ENCODE assay signal across 8 cellular contexts in the genomic region with DNA sequence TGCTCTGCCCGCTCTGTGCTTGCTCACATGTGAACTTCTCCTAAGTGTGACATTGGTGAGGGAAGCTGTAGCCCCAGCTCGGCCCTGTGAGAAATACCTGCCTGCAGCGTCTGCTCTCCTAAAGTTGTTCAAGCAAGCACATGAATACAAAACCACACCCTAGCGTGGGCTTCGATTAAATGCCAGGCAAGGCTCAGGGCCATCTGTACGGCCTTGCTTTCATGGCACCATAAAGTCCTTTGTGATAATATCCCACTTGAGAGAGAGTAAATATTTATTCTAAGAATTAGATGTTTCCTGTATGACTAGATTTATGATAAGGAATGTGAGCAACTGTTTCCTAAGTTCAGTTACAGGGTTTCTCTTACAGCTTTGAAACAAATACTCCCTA.
DNase-seq lines count a peak whose midpoint lies in the region; ATAC-seq lines count a peak whose summit lies in the region.

No MANE protein-coding gene starts in this region.

- DNase-seq in COLO829 (ENCODE audit: low spot score): peak; percentile 60
- DNase-seq in NCI-H2029 (lab: John Stamatoyannopoulos, UW): peak; percentile 83
- no peak for DNase-seq in activated naive CD4-positive, alpha-beta T cell treated with anti-CD3 and anti-CD28 coated beads, Interleukin-2, amount 50 U/mL, for 72 hours (ENCODE audit: low spot score in 2 of 2)
- DNase-seq in inferior parietal cortex (ENCODE audit: extremely low spot score): no peak

- ATAC-seq in activated naive CD4-positive, alpha-beta T cell treated with anti-CD3 and anti-CD28 coated beads, Interleukin-2, amount 50 U/mL, for 72 hours: peak; percentile 75 to 77
- ATAC-seq in GM18861 (IDR thresholded peaks at IDR 0.05; ENCODE audit: unreplicated experiment) (no peak), GM19395 (IDR thresholded peaks at IDR 0.05; ENCODE audit: unreplicated experiment) (no peak)

- no peaks in the 10 kb centered on the region for H3K9me3 Mint-ChIP-seq in activated naive CD4-positive, alpha-beta T cell treated with anti-CD3 and anti-CD28 coated beads, Interleukin-2, amount 50 U/mL, for 72 hours

- peak overlapping the region; percentile 49 for H3K27ac ChIP-seq in layer of hippocampus (ENCODE audit: low read depth, low read length)
- H3K27ac ChIP-seq in temporal lobe (ENCODE audit: low read depth, low read length): peak overlapping the region; percentile 69

- no peaks in the 10 kb centered on the region for H3K27me3 ChIP-seq in layer of hippocampus (ENCODE audit: control insufficient read depth, insufficient read depth, low read length)

- peak overlapping the region; percentile 88 to 91 for H3K27ac Mint-ChIP-seq in activated naive CD4-positive, alpha-beta T cell treated with anti-CD3 and anti-CD28 coated beads, Interleukin-2, amount 50 U/mL, for 72 hours

- peaks cover 4 to 24% of the 10 kb centered on the region in 2 donors for H3K36me3 Mint-ChIP-seq in activated naive CD4-positive, alpha-beta T cell treated with anti-CD3 and anti-CD28 coated beads, Interleukin-2, amount 50 U/mL, for 72 hours

Comparison
In these comparisons a context has a peak if more than half of its experiments do, and no peak if none do; other contexts are left out.
1. DNase-seq: peak in COLO829 (single experiment) and NCI-H2029 (single experiment); none in activated naive CD4-positive, alpha-beta T cell treated with anti-CD3 and anti-CD28 coated beads, Interleukin-2, amount 50 U/mL, for 72 hours (0 of 2) and inferior parietal cortex (single experiment).
2. ATAC-seq: peak in activated naive CD4-positive, alpha-beta T cell treated with anti-CD3 and anti-CD28 coated beads, Interleukin-2, amount 50 U/mL, for 72 hours (2 of 2); none in GM18861 (single experiment) and GM19395 (single experiment).